8 cellular contexts compared by ENCODE assay signal in genomic region chr20:56358600-56359211, GRCh38. TPM values are rescaled to one million over a fixed set of nuclear protein-coding genes. Genes with fewer than 3 reads are reported as not detected.
DNase-seq lines count a peak whose midpoint lies in the region; ATAC-seq and TF ChIP-seq lines count a peak whose summit lies in the region.

Gene FAM210B, plus strand, starts transcription at chr20:56358974. Its CDS starts 32 bp downstream, at chr20:56359006.

- DNase-seq in GM10266 (ENCODE audit: extremely low spot score): peak; percentile 98
- DNase-seq in NCI-H1417 (lab: John Stamatoyannopoulos, UW): peak; percentile 90 to 94 (median 94)
- DNase-seq in T-helper 17 cell: peak; percentile 73 to 86 (median 82)
- peak; percentile 88 for DNase-seq in left ventricle myocardium inferior
- peak; percentile 87 for DNase-seq in prostate gland (ENCODE audit: low spot score)
- peak; percentile 94 for DNase-seq in upper lobe of right lung

- no peaks in the 10 kb centered on the region for H3K9me3 ChIP-seq in T-helper 17 cell (ENCODE audit: control insufficient read depth, low read length, poor library complexity, severe bottlenecking)
- H3K9me3 ChIP-seq in left ventricle myocardium inferior (replicated peaks): no peaks in the 10 kb centered on the region
- H3K9me3 ChIP-seq in prostate gland: no peaks in the 10 kb centered on the region
- no peaks in the 10 kb centered on the region for H3K9me3 ChIP-seq in upper lobe of right lung

- ATAC-seq in HG02759 (IDR thresholded peaks at IDR 0.05; ENCODE audit: unreplicated experiment) (peak; percentile 98), T-helper 17 cell (peak; percentile 100), upper lobe of right lung (peak; percentile 98)

- H3K27ac ChIP-seq in angular gyrus (ENCODE audit: low read depth, low read length) (peak within 1 kb of the TSS; percentile 59), left ventricle myocardium inferior (replicated peaks) (peak within 1 kb of the TSS; percentile 94), prostate gland (peak within 1 kb of the TSS; percentile 82 to 88), upper lobe of right lung (peak within 1 kb of the TSS; percentile 80)

- H3K36me3 Mint-ChIP-seq in T-helper 17 cell (ENCODE audit: low read depth): peaks cover 4% of the 10 kb centered on the region

- intact Hi-C loops in left ventricle myocardium inferior (cut with micrococcal nuclease) (no loop called here), prostate gland (cut with DNase I) (loop anchor here (1.0 kb wide), 1 partner anchor 34 kb away; the partner anchor contains the start of genes AURKA and CSTF1), upper lobe of right lung (cut with DNase I) (no loop called here)

- H3K27me3 ChIP-seq in left ventricle myocardium inferior (ENCODE audit: low read depth) (no peaks in the 10 kb centered on the region), prostate gland (replicated peaks; ENCODE audit: insufficient read depth) (no peaks in the 10 kb centered on the region), upper lobe of right lung (no peaks in the 10 kb centered on the region)

- no peaks in the 10 kb centered on the region for H3K27me3 Mint-ChIP-seq in T-helper 17 cell

- peak within 1 kb of the TSS; percentile 86 for H3K4me3 ChIP-seq in left ventricle myocardium inferior
- peak within 1 kb of the TSS; percentile 87 to 98 for H3K4me3 ChIP-seq in prostate gland
- peak within 1 kb of the TSS; percentile 86 for H3K4me3 ChIP-seq in upper lobe of right lung

- 2% methylated on average over 38 of the region's 63 CpGs for WGBS in prostate gland

- peak within 1 kb of the TSS; percentile 87 for H3K4me3 Mint-ChIP-seq in T-helper 17 cell

- no peaks in the 10 kb centered on the region for H3K36me3 ChIP-seq in left ventricle myocardium inferior
- H3K36me3 ChIP-seq in prostate gland: no peaks in the 10 kb centered on the region
- H3K36me3 ChIP-seq in upper lobe of right lung: no peaks in the 10 kb centered on the region

- TF ChIP-seq CTCF in GM10266 (IDR thresholded peaks at IDR 0.05; ENCODE audit: control insufficient read depth, insufficient read depth, low read depth, missing control alignments) (no peak), left ventricle myocardium inferior (IDR thresholded peaks at IDR 0.05; ENCODE audit: borderline replicate concordance) (no peak), prostate gland (IDR thresholded peaks at IDR 0.05) (no peak), upper lobe of right lung (IDR thresholded peaks at IDR 0.05) (no peak)

- peak within 1 kb of the TSS; percentile 65 for H3K27ac Mint-ChIP-seq in T-helper 17 cell

- peak; percentile 52 for TF ChIP-seq POLR2A in prostate gland (IDR thresholded peaks at IDR 0.05)

- H3K4me1 Mint-ChIP-seq in T-helper 17 cell: peaks cover 20% of the 10 kb centered on the region

- H3K4me1 ChIP-seq in left ventricle myocardium inferior (peaks cover 49% of the 10 kb centered on the region), prostate gland (replicated peaks) (peaks cover 11% of the 10 kb centered on the region), upper lobe of right lung (peaks cover 13% of the 10 kb centered on the region)

RNA-seq across cellular contexts. Expression of gene FAM210B, which starts in this region (rescaled TPM):
- total RNA-seq in T-helper 17 cell (10 to 100 TPM; 15.9 to 16.9 TPM), left ventricle myocardium inferior (52.7 TPM), prostate gland (100 to 1,000 TPM in 1 of 2 donors, 10 to 100 TPM in 1; 66.5 to 159 TPM), upper lobe of right lung (39.5 TPM)

Comparison
In these comparisons a context has a peak if more than half of its experiments do, and no peak if none do; other contexts are left out.
1. Peak in every context shown above with its lines: DNase-seq, ATAC-seq, H3K4me3 ChIP-seq and H3K27ac ChIP-seq.